16 cellular contexts compared by ENCODE assay signal in genomic region chr2:160871096-160871495, GRCh38.
DNase-seq lines count a peak whose midpoint lies in the region; ATAC-seq and TF ChIP-seq lines count a peak whose summit lies in the region.
"Had no signal": no experiment of that assay in that cellular context is flagged by ENCODE, and none has a peak within 500 bp of the region (broad histone marks: within the 10 kb centered on the region; RNA-seq: fewer than 3 reads in every experiment).

No MANE protein-coding gene starts in this region.

- H3K4me3 ChIP-seq in Caco-2 (ENCODE audit: low read depth, low read length) (no peak overlapping the region), astrocyte of the cerebellum (ENCODE audit: low read depth, low read length) (no peak overlapping the region), fibroblast of the aortic adventitia (ENCODE audit: low read depth, low read length) (no peak overlapping the region), prostate gland (no peak overlapping the region)

- no peak for TF ChIP-seq POLR2A in prostate gland (IDR thresholded peaks at IDR 0.05)

- peak overlapping the region; percentile 6 for H3K4me3 Mint-ChIP-seq in Caco-2 (ENCODE audit: unreplicated experiment)
- peak overlapping the region; percentile 26 for H3K4me3 Mint-ChIP-seq in osteocyte (ENCODE audit: unreplicated experiment)
- no peak overlapping the region for H3K4me3 Mint-ChIP-seq in CD4-positive, alpha-beta T cell
- H3K4me3 Mint-ChIP-seq: activated CD4-positive, alpha-beta memory T cell treated with anti-CD3 and anti-CD28 coated beads, Interleukin-2, amount 10 ng/mL, durations not matched to agents 7 days and 5 days; effector memory CD8-positive, alpha-beta T cell; neural crest cell had no signal

- no peaks in the 10 kb centered on the region for H3K36me3 Mint-ChIP-seq in Caco-2 (ENCODE audit: insufficient read depth, unreplicated experiment)
- peaks cover 2% of the 10 kb centered on the region for H3K36me3 Mint-ChIP-seq in osteocyte (ENCODE audit: unreplicated experiment)
- H3K36me3 Mint-ChIP-seq in CD4-positive, alpha-beta T cell (ENCODE audit: low read depth), result no peaks in the 10 kb centered on the region

- H3K9me3 ChIP-seq in Caco-2 (no peaks in the 10 kb centered on the region), prostate gland (no peaks in the 10 kb centered on the region)
- H3K9me3 ChIP-seq in CD4-positive, alpha-beta T cell (ENCODE audit: control insufficient read depth, low read length), result no peaks in the 10 kb centered on the region

- in situ Hi-C loops in astrocyte of the cerebellum (cut with HindIII; ENCODE audit: low sequenced_read_pairs), result no loop called here

- peaks cover 8% of the 10 kb centered on the region; the same call in 1 of the 2 replicates for H3K4me1 ChIP-seq in Caco-2
- no peaks in the 10 kb centered on the region for H3K4me1 ChIP-seq in prostate gland (replicated peaks)

- no peaks in the 10 kb centered on the region for H3K36me3 ChIP-seq in Caco-2 (ENCODE audit: control insufficient read depth, insufficient read depth, low read length)
- no peaks in the 10 kb centered on the region for H3K36me3 ChIP-seq in prostate gland

- WGBS in prostate gland, result 7% methylated on average over 2 of the region's 2 CpGs

- TF ChIP-seq CTCF in Caco-2 (IDR thresholded peaks at IDR 0.05; ENCODE audit: insufficient read depth in 1 of 2, low read depth in 1 of 2, low read length in 1 of 2, severe bottlenecking in 1 of 2, unreplicated experiment in 1 of 2), result no peak
- TF ChIP-seq CTCF in astrocyte of the cerebellum (IDR thresholded peaks at IDR 0.05; ENCODE audit: low read depth, low read length, missing control alignments), result no peak
- TF ChIP-seq CTCF in fibroblast of the aortic adventitia (IDR thresholded peaks at IDR 0.05; ENCODE audit: insufficient read depth, low read length), result no peak
- no peak for TF ChIP-seq CTCF in osteocyte (IDR thresholded peaks at IDR 0.05)
- TF ChIP-seq CTCF in prostate gland (IDR thresholded peaks at IDR 0.05), result no peak
- no peak for TF ChIP-seq CTCF in CD4-positive, alpha-beta T cell (IDR thresholded peaks at IDR 0.05)

- H3K9me3 Mint-ChIP-seq in Caco-2 (ENCODE audit: unreplicated experiment) (peaks cover 10% of the 10 kb centered on the region), osteocyte (ENCODE audit: unreplicated experiment) (no peaks in the 10 kb centered on the region)
- no peaks in the 10 kb centered on the region for H3K9me3 Mint-ChIP-seq in CD4-positive, alpha-beta T cell
- H3K9me3 Mint-ChIP-seq: activated CD4-positive, alpha-beta memory T cell treated with anti-CD3 and anti-CD28 coated beads, Interleukin-2, amount 10 ng/mL, durations not matched to agents 7 days and 5 days; effector memory CD8-positive, alpha-beta T cell had no signal

- H3K27me3 ChIP-seq in Caco-2 (replicated peaks; ENCODE audit: control insufficient read depth, insufficient read depth, low read length) (no peaks in the 10 kb centered on the region), prostate gland (replicated peaks; ENCODE audit: insufficient read depth) (no peaks in the 10 kb centered on the region)
- H3K27me3 ChIP-seq in CD4-positive, alpha-beta T cell (ENCODE audit: control insufficient read depth, insufficient read depth, low read length), result no peaks in the 10 kb centered on the region

- ATAC-seq in CD4-positive, alpha-beta T cell (ENCODE audit: poor library complexity), result no peak
- ATAC-seq: effector memory CD8-positive, alpha-beta T cell; SK-N-SH treated with all-trans-retinoic acid at 6 μM for 48 hours had no signal

- no peaks in the 10 kb centered on the region for H3K27me3 Mint-ChIP-seq in Caco-2 (ENCODE audit: insufficient read depth, unreplicated experiment)
- no peaks in the 10 kb centered on the region for H3K27me3 Mint-ChIP-seq in osteocyte (ENCODE audit: unreplicated experiment)
- no peaks in the 10 kb centered on the region for H3K27me3 Mint-ChIP-seq in CD4-positive, alpha-beta T cell
- H3K27me3 Mint-ChIP-seq: activated CD4-positive, alpha-beta memory T cell treated with anti-CD3 and anti-CD28 coated beads, Interleukin-2, amount 10 ng/mL, durations not matched to agents 7 days and 5 days had no signal

- H3K27ac Mint-ChIP-seq in Caco-2 (ENCODE audit: unreplicated experiment) (peak overlapping the region; percentile 24), osteocyte (ENCODE audit: unreplicated experiment) (peak overlapping the region; percentile 96)
- H3K27ac Mint-ChIP-seq in CD4-positive, alpha-beta T cell, result no peak overlapping the region
- H3K27ac Mint-ChIP-seq: activated CD4-positive, alpha-beta memory T cell treated with anti-CD3 and anti-CD28 coated beads, Interleukin-2, amount 10 ng/mL, durations not matched to agents 7 days and 5 days; effector memory CD8-positive, alpha-beta T cell had no signal

- H3K4me1 Mint-ChIP-seq in Caco-2 (ENCODE audit: low read depth, unreplicated experiment), result peaks cover 14% of the 10 kb centered on the region
- H3K4me1 Mint-ChIP-seq in osteocyte (ENCODE audit: unreplicated experiment), result peaks cover 44% of the 10 kb centered on the region
- H3K4me1 Mint-ChIP-seq in CD4-positive, alpha-beta T cell (ENCODE audit: low read depth), result no peaks in the 10 kb centered on the region
- H3K4me1 Mint-ChIP-seq: activated CD4-positive, alpha-beta memory T cell treated with anti-CD3 and anti-CD28 coated beads, Interleukin-2, amount 10 ng/mL, durations not matched to agents 7 days and 5 days; neural crest cell had no signal

- CTCF ChIA-PET in Caco-2 (lab: Charles Lee), result interaction anchor here (0.7 to 1.4 kb wide), 2 partner anchors 123 to 194 kb away, joined by 3 read pairs; no protein-coding TSS in a partner anchor
- CTCF ChIA-PET in CD4-positive, alpha-beta T cell (lab: Charles Lee), result no interaction called here

- H3K27ac ChIP-seq in prostate gland, result no peak overlapping the region
- no peak overlapping the region for H3K27ac ChIP-seq in CD4-positive, alpha-beta T cell (ENCODE audit: low read depth, low read length)

- POLR2A ChIA-PET in Caco-2 (lab: Charles Lee), result no interaction called here
- POLR2A ChIA-PET in CD4-positive, alpha-beta T cell (lab: Charles Lee), result no interaction called here

- BruUV-seq in Caco-2 (replicated peaks; lab: Mats Ljungman, UMichigan), result no TSS peak

- intact Hi-C loops in Caco-2 (cut with micrococcal nuclease; ENCODE audit: unreplicated experiment) (no loop called here), prostate gland (cut with DNase I) (no loop called here)
- intact Hi-C loops in CD4-positive, alpha-beta T cell (cut with DNase I, micrococcal nuclease), result no loop called here

- DNase-seq in Caco-2 (peak; percentile 23 to 32), astrocyte of the cerebellum (ENCODE audit: low read depth) (peak; percentile 15), fibroblast of the aortic adventitia (ENCODE audit: low read depth) (peak; percentile 68), osteocyte (ENCODE audit: extremely low spot score, unreplicated experiment) (no peak), T-helper 2 cell (no peak), prostate gland (ENCODE audit: low spot score) (no peak), dermis blood vessel endothelial cell (no peak)
- no peak for DNase-seq in CD4-positive, alpha-beta T cell
- DNase-seq: activated CD4-positive, alpha-beta memory T cell treated with anti-CD3 and anti-CD28 coated beads, Interleukin-2, amount 10 ng/mL, durations not matched to agents 7 days and 5 days; aorta; effector memory CD8-positive, alpha-beta T cell; NCI-H1105; NCI-H226; small intestine had no signal

Comparison
In these comparisons a context has a peak if more than half of its experiments do, and no peak if none do; other contexts are left out.
1. DNase-seq: peak in Caco-2 (2 of 2), astrocyte of the cerebellum (single experiment) and fibroblast of the aortic adventitia (single experiment); none in osteocyte (single experiment), T-helper 2 cell (0 of 5), prostate gland (single experiment), dermis blood vessel endothelial cell (single experiment) and CD4-positive, alpha-beta T cell (0 of 10).